8 cellular contexts compared by ENCODE assay signal in the genomic region with DNA sequence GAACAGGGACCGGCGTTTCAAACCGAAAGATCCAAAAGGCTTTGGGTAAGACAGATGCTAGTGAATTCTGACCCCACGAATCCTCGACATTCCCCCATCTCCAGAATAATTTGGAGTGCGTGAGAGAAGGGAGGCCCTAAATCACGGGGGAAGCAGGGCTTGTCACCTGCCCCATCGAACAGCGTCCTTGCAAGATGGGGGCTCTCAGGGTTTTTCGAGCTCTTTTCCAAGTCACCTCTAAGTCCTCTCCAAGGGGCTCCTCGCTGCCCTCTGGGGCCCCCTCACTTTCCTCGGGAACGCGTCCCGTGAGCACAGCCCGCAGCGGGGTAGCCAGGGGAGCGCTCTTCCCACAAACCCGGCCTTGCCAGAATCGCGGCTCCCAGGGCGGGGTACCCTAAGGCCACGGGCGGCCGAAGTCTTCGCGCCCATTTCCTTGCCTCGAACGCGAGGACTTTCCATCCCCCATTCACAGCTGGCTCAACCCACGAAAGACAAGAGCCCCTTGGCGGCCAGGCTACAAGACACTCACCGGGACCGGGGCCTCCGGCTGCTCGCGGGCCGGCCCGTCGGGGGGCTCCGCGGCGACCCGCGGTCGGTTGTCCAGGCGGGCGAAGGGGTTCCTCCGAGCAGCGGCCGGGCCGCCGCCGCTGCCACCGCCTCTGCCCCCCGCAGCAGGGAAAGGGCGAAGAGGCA. TPM values are rescaled to one million over a fixed set of nuclear protein-coding genes. Genes with fewer than 3 reads are reported as not detected.
DNase-seq lines count a peak whose midpoint lies in the region; ATAC-seq and TF ChIP-seq lines count a peak whose summit lies in the region.

No MANE protein-coding gene starts in this region.

- H4K20me1 ChIP-seq in mammary epithelial cell (ENCODE audit: insufficient read depth, low read length) (no peaks in the 10 kb centered on the region), smooth muscle cell (ENCODE audit: low read depth) (no peaks in the 10 kb centered on the region)

- peak overlapping the region; percentile 84 for H3K4me3 Mint-ChIP-seq in CD8-positive, alpha-beta T cell

- peaks cover 10% of the 10 kb centered on the region for H3F3A ChIP-seq in smooth muscle cell (ENCODE audit: low read depth)

- H3K27me3 ChIP-seq in CD8-positive, alpha-beta T cell (ENCODE audit: insufficient read depth, low read length): no peaks in the 10 kb centered on the region
- no peaks in the 10 kb centered on the region for H3K27me3 ChIP-seq in mammary epithelial cell (ENCODE audit: insufficient read depth, low read length)
- H3K27me3 ChIP-seq in smooth muscle cell (ENCODE audit: low read depth): no peaks in the 10 kb centered on the region

- intact Hi-C loops in CD8-positive, alpha-beta T cell (cut with DNase I, micrococcal nuclease): loop anchor here (1.0 to 5.0 kb wide), 10 partner anchors 10 to 859 kb away; a partner anchor contains a TSS
- intact Hi-C loops in mammary epithelial cell (cut with micrococcal nuclease): loop anchor here (1.0 to 5.0 kb wide), 2 partner anchors 46 to 304 kb away; a partner anchor contains a TSS

- DNase-seq in CD8-positive, alpha-beta T cell: peak in 1 of 7 experiments; percentile 6
- DNase-seq in NOMO-1 treated with DMSO at 0.1 percent for 48 hours (lab: John Stamatoyannopoulos, UW; ENCODE audit: unreplicated experiment) (peak; percentile 19), mammary epithelial cell (peak; percentile 41), inferior parietal cortex (ENCODE audit: extremely low spot score) (peak; percentile 21), smooth muscle cell (lab: John Stamatoyannopoulos, UW; ENCODE audit: unreplicated experiment) (peak; percentile 38), MV-4-11 (lab: John Stamatoyannopoulos, UW) (no peak)

- H2AFZ ChIP-seq in mammary epithelial cell (ENCODE audit: low read depth, low read length): peak overlapping the region; percentile 93
- peak overlapping the region; percentile 76 for H2AFZ ChIP-seq in smooth muscle cell (ENCODE audit: low read depth)

- H3K9me3 Mint-ChIP-seq in CD8-positive, alpha-beta T cell: no peaks in the 10 kb centered on the region

- peaks cover 5% of the 10 kb centered on the region for H3K36me3 Mint-ChIP-seq in CD8-positive, alpha-beta T cell

- H3K4me3 ChIP-seq in CD8-positive, alpha-beta T cell (ENCODE audit: low read depth, low read length): peak overlapping the region; percentile 91
- H3K4me3 ChIP-seq in mammary epithelial cell (replicated peaks in 1 of 3; ENCODE audit: insufficient read depth in 1 of 3, low read depth in 2 of 3, low read length in 3 of 3) (peak overlapping the region; percentile 38 to 98 (median 64)), smooth muscle cell (peak overlapping the region; percentile 84)

- CTCF ChIA-PET in CD8-positive, alpha-beta T cell (lab: Charles Lee): interaction anchor here (1.0 to 3.3 kb wide), 5 partner anchors 11 to 43 kb away, joined by 3 to 23 read pairs (median 4); no protein-coding TSS in a partner anchor
- CTCF ChIA-PET in mammary epithelial cell (lab: Charles Lee; ENCODE audit: low non-redundant PET): no interaction called here

- no peak for TF ChIP-seq CTCF in CD8-positive, alpha-beta T cell (IDR thresholded peaks at IDR 0.05)
- no peak for TF ChIP-seq CTCF in mammary epithelial cell (conservative IDR thresholded peaks at IDR 0.05 in 1 of 2, IDR thresholded peaks at IDR 0.05 in 1 of 2; ENCODE audit: extremely low read depth in 1 of 2, insufficient read depth in 1 of 2, low read depth in 1 of 2, low read length in 2 of 2)
- TF ChIP-seq CTCF in smooth muscle cell (IDR thresholded peaks at IDR 0.05; ENCODE audit: borderline replicate concordance, insufficient read depth, poor library complexity, severe bottlenecking): no peak

- BruUV-seq in mammary epithelial cell (replicated peaks; lab: Mats Ljungman, UMichigan): TSS peak; percentile 19

- dilution Hi-C loops in mammary epithelial cell (cut with HindIII; ENCODE audit: low sequenced_read_pairs): no loop called here

- in situ Hi-C loops in mammary epithelial cell (cut with MboI; ENCODE audit: low sequenced_read_pairs in 2 of 2): no loop called here

- peak overlapping the region; percentile 61 for H3K27ac ChIP-seq in CD8-positive, alpha-beta T cell (ENCODE audit: low read depth, low read length)
- H3K27ac ChIP-seq in mammary epithelial cell (ENCODE audit: insufficient read depth, low read depth, low read length) (peak overlapping the region; percentile 78), smooth muscle cell (ENCODE audit: low read depth) (peak overlapping the region; percentile 80)

- H3K4me1 Mint-ChIP-seq in CD8-positive, alpha-beta T cell (ENCODE audit: low read depth): peaks cover 16% of the 10 kb centered on the region

- H3K4me2 ChIP-seq in mammary epithelial cell (ENCODE audit: insufficient read depth, low read depth, low read length) (peak overlapping the region; percentile 73), smooth muscle cell (peak overlapping the region; percentile 90)

- peak overlapping the region; percentile 82 for H3K9ac ChIP-seq in mammary epithelial cell (ENCODE audit: insufficient read depth, low read length)
- H3K9ac ChIP-seq in smooth muscle cell (ENCODE audit: low read depth): peak overlapping the region; percentile 89

- H3K27ac Mint-ChIP-seq in CD8-positive, alpha-beta T cell: peak overlapping the region; percentile 32

- POLR2A ChIA-PET in CD8-positive, alpha-beta T cell (lab: Charles Lee): interaction anchor here (0.7 to 2.0 kb wide), 8 partner anchors 9 to 108 kb away, joined by 3 to 23 read pairs (median 4); a partner anchor contains a TSS

- H3K9me3 ChIP-seq in CD8-positive, alpha-beta T cell (ENCODE audit: low read length): no peaks in the 10 kb centered on the region
- H3K9me3 ChIP-seq in mammary epithelial cell (replicated peaks; ENCODE audit: insufficient read depth, low read length) (no peaks in the 10 kb centered on the region), smooth muscle cell (replicated peaks; ENCODE audit: low read depth) (no peaks in the 10 kb centered on the region)

- peaks cover 43% of the 10 kb centered on the region for H3K79me2 ChIP-seq in mammary epithelial cell (ENCODE audit: insufficient read depth, low read length)
- H3K79me2 ChIP-seq in smooth muscle cell (ENCODE audit: low read depth): peaks cover 36% of the 10 kb centered on the region

- no peaks in the 10 kb centered on the region for H3K36me3 ChIP-seq in CD8-positive, alpha-beta T cell (ENCODE audit: insufficient read depth, low read length)
- H3K36me3 ChIP-seq in mammary epithelial cell (ENCODE audit: insufficient read depth, low read length) (peaks cover 15% of the 10 kb centered on the region), smooth muscle cell (ENCODE audit: low read depth) (peaks cover 6% of the 10 kb centered on the region)

- WGBS in mammary epithelial cell (ENCODE audit: low coverage, missing lambda C conversion rate): 2% methylated on average over 39 of the region's 57 CpGs
- 1% methylated on average over 56 of the region's 57 CpGs for WGBS in smooth muscle cell (ENCODE audit: low lambda C conversion rate)

- peaks cover 14% of the 10 kb centered on the region for H3K4me1 ChIP-seq in CD8-positive, alpha-beta T cell (ENCODE audit: insufficient read depth, low read length)
- H3K4me1 ChIP-seq in mammary epithelial cell (ENCODE audit: insufficient read depth, low read length) (peaks cover 6% of the 10 kb centered on the region), smooth muscle cell (ENCODE audit: low read depth) (peaks cover 14% of the 10 kb centered on the region)

- no peaks in the 10 kb centered on the region for H3K27me3 Mint-ChIP-seq in CD8-positive, alpha-beta T cell (ENCODE audit: low read depth)

- peak; percentile 1 for ATAC-seq in CD8-positive, alpha-beta T cell
- ATAC-seq in GM18511 (IDR thresholded peaks at IDR 0.05; ENCODE audit: unreplicated experiment) (peak; percentile 45), HG03039 (IDR thresholded peaks at IDR 0.05; ENCODE audit: unreplicated experiment) (peak; percentile 34)

RNA-seq across cellular contexts. Expression of a gene that starts 0.5 kb away (rescaled TPM):
- total RNA-seq in CD8-positive, alpha-beta T cell: 10 to 100 TPM; 11.0 to 11.9 TPM
- total RNA-seq in mammary epithelial cell (10 to 100 TPM in 1 of 2 donors, 1 to 10 TPM in 1; 8.0 to 22.9 TPM), smooth muscle cell (39.9 and 41.7 TPM in 2 replicates)
- polyA plus RNA-seq in mammary epithelial cell (25.7 TPM), smooth muscle cell (38.0 and 41.0 TPM in 2 replicates)
- polyA minus RNA-seq in mammary epithelial cell: 37.2 TPM

RNA-seq across cellular contexts. Expression of a gene that starts 45.1 kb away (rescaled TPM):
- 100 to 1,000 TPM; 418 to 422 TPM for total RNA-seq in CD8-positive, alpha-beta T cell
- total RNA-seq in mammary epithelial cell (100 to 1,000 TPM; 132 to 233 TPM), smooth muscle cell (164 and 304 TPM in 2 replicates)
- polyA plus RNA-seq in mammary epithelial cell (54.0 TPM), smooth muscle cell (286 and 404 TPM in 2 replicates)
- 248 TPM for polyA minus RNA-seq in mammary epithelial cell

RNA-seq across cellular contexts. Expression of a gene that starts 46.0 kb away (rescaled TPM):
- total RNA-seq in CD8-positive, alpha-beta T cell: 10 to 100 TPM; 17.6 to 23.5 TPM
- total RNA-seq in mammary epithelial cell (100 to 1,000 TPM; 106 to 170 TPM), smooth muscle cell (38.3 and 62.1 TPM in 2 replicates)
- polyA plus RNA-seq in mammary epithelial cell (19.4 TPM), smooth muscle cell (29.0 and 31.5 TPM in 2 replicates)
- 80.3 TPM for polyA minus RNA-seq in mammary epithelial cell

RNA-seq across cellular contexts. Expression of a gene that starts 53.6 kb away (rescaled TPM):
- 10 to 100 TPM; 19.9 to 21.8 TPM for total RNA-seq in CD8-positive, alpha-beta T cell
- total RNA-seq in mammary epithelial cell (10 to 100 TPM; 21.0 to 21.4 TPM), smooth muscle cell (36.7 and 48.3 TPM in 2 replicates)
- polyA plus RNA-seq in mammary epithelial cell (21.5 TPM), smooth muscle cell (37.7 and 39.9 TPM in 2 replicates)
- polyA minus RNA-seq in mammary epithelial cell: 8.9 TPM

RNA-seq across cellular contexts. Expression of a gene that starts 54.4 kb away (rescaled TPM):
- 1 to 10 TPM; 1.7 to 2.2 TPM for total RNA-seq in CD8-positive, alpha-beta T cell
- total RNA-seq in mammary epithelial cell (10 to 100 TPM; 18.7 to 34.0 TPM), smooth muscle cell (39.8 and 76.5 TPM in 2 replicates)
- polyA plus RNA-seq in mammary epithelial cell (37.3 TPM), smooth muscle cell (36.4 and 41.8 TPM in 2 replicates)
- 32.1 TPM for polyA minus RNA-seq in mammary epithelial cell
